ENCODE assay signal across 34 cellular contexts in genomic region chr19:30390356-30390988, GRCh38. TPM values are rescaled to one million over a fixed set of nuclear protein-coding genes. Genes with fewer than 3 reads are reported as not detected.
"Had no signal": no experiment of that assay in that cellular context is flagged by ENCODE, and none has a peak within 500 bp of the region (broad histone marks: within the 10 kb centered on the region; RNA-seq: fewer than 3 reads in every experiment).

No MANE protein-coding gene starts in this region.

- H3K27ac Mint-ChIP-seq: activated naive CD4-positive, alpha-beta T cell treated with anti-CD3 and anti-CD28 coated beads for 36 hours; activated naive CD8-positive, alpha-beta T cell treated with anti-CD3 and anti-CD28 coated beads for 36 hours; activated T-helper 1 cell treated with anti-CD3 and anti-CD28 coated beads, Interleukin-12 subunit alpha, Interleukin-12 subunit beta, Interleukin-2, Interleukin-4 antibody, amounts not matched to agents 30 ng/mL and 10 ng/mL and 1 ng/mL, durations not matched to agents 14 hours and 24 hours and 36 hours; brain; naive B cell; nephron progenitor cell; stimulated activated naive B cell treated with anti-CD40 and anti-IgM and Interleukin-4, amounts not matched to agents 10 μg/mL and 1 μg/mL and 100 μg/mL, for 72 hours; T-helper 1 cell treated with Interleukin-12 subunit alpha and Interleukin-12 subunit beta and Interleukin-4 antibody, amounts not matched to agents 30 μg/mL and 1 μg/mL, for 36 hours had no signal

- H3K27me3 ChIP-seq: adrenal gland, ascending aorta, esophagus squamous epithelium, ovary, tibial artery had no signal

- H3K9me3 Mint-ChIP-seq: activated naive CD4-positive, alpha-beta T cell treated with anti-CD3 and anti-CD28 coated beads for 36 hours; activated naive CD8-positive, alpha-beta T cell treated with anti-CD3 and anti-CD28 coated beads for 36 hours; activated T-helper 1 cell treated with anti-CD3 and anti-CD28 coated beads, Interleukin-12 subunit alpha, Interleukin-12 subunit beta, Interleukin-2, Interleukin-4 antibody, amounts not matched to agents 30 ng/mL and 10 ng/mL and 1 ng/mL, durations not matched to agents 14 hours and 24 hours and 36 hours; brain; nephron progenitor cell; T-helper 1 cell treated with Interleukin-12 subunit alpha and Interleukin-12 subunit beta and Interleukin-4 antibody, amounts not matched to agents 30 μg/mL and 1 μg/mL, for 36 hours had no signal

- H3K4me1 Mint-ChIP-seq: activated naive CD8-positive, alpha-beta T cell treated with anti-CD3 and anti-CD28 coated beads for 36 hours; naive B cell had no signal

- H3K4me3 ChIP-seq: adrenal gland, ascending aorta, cardiac muscle cell, esophagus squamous epithelium, left lung, ovary, psoas muscle, smooth muscle cell, stomach, suprapubic skin, tibial artery had no signal

- H3K4me1 ChIP-seq: ascending aorta, esophagus squamous epithelium, left lung, psoas muscle, stomach, suprapubic skin, tibial artery had no signal

- H3K9me3 ChIP-seq: adrenal gland, ascending aorta, esophagus squamous epithelium, left lung, neutrophil, ovary, psoas muscle, stomach, suprapubic skin, tibial artery had no signal

- H3K4me3 Mint-ChIP-seq: activated naive CD4-positive, alpha-beta T cell treated with anti-CD3 and anti-CD28 coated beads for 36 hours; activated naive CD8-positive, alpha-beta T cell treated with anti-CD3 and anti-CD28 coated beads for 36 hours; activated T-helper 1 cell treated with anti-CD3 and anti-CD28 coated beads, Interleukin-12 subunit alpha, Interleukin-12 subunit beta, Interleukin-2, Interleukin-4 antibody, amounts not matched to agents 30 ng/mL and 10 ng/mL and 1 ng/mL, durations not matched to agents 14 hours and 24 hours and 36 hours; brain; naive B cell; nephron progenitor cell; stimulated activated naive B cell treated with anti-CD40 and anti-IgM and Interleukin-4, amounts not matched to agents 10 μg/mL and 1 μg/mL and 100 μg/mL, for 72 hours; T-helper 1 cell treated with Interleukin-12 subunit alpha and Interleukin-12 subunit beta and Interleukin-4 antibody, amounts not matched to agents 30 μg/mL and 1 μg/mL, for 36 hours had no signal

- H3K27ac ChIP-seq: adrenal gland, ascending aorta, cardiac muscle cell, esophagus squamous epithelium, left lung, neutrophil, ovary, psoas muscle, stomach, suprapubic skin, tibial artery, VCaP had no signal

- H3K36me3 ChIP-seq: adrenal gland, ascending aorta, cardiac muscle cell, esophagus squamous epithelium, left lung, neutrophil, ovary, stomach, suprapubic skin, tibial artery had no signal

- DNase-seq: activated CD4-positive, alpha-beta T cell treated with anti-CD3 and anti-CD28 coated beads for 4 hours; activated CD4-positive, alpha-beta T cell treated with anti-CD3 and anti-CD28 coated beads, Interleukin-2, amount 50 U/mL, for 4 hours; activated CD8-positive, alpha-beta memory T cell treated with anti-CD3 and anti-CD28 coated beads, Interleukin-2, amount 50 U/mL, for 4 hours; activated effector memory CD4-positive, alpha-beta T cell treated with anti-CD3 and anti-CD28 coated beads, Interleukin-2, amount 50 U/mL, for 16 hours; activated naive CD4-positive, alpha-beta T cell treated with anti-CD3 and anti-CD28 coated beads for 36 hours; activated naive CD8-positive, alpha-beta T cell treated with anti-CD3 and anti-CD28 coated beads for 36 hours; activated T-cell treated with anti-CD3 and anti-CD28 coated beads, Interleukin-2, amount 50 U/mL, for 1 hour; adrenal gland; esophagus squamous epithelium; kidney glomerular epithelial cell; left lung; naive B cell; nephron progenitor cell; ovary; psoas muscle; stimulated activated CD4-positive, alpha-beta T cell treated with anti-CD3 and anti-CD28 coated beads, Interleukin-1b, Interleukin-23, amount 100 ng/mL, for 48 hours; stimulated activated CD4-positive, alpha-beta T cell treated with anti-CD3 and anti-CD28 coated beads, Interleukin-4, amount 100 ng/mL, for 4 hours; stimulated activated CD8-positive, alpha-beta memory T cell treated with anti-CD3 and anti-CD28 coated beads, Interleukin-4, amount 100 ng/mL, for 48 hours; stimulated activated naive B cell treated with anti-CD40 and anti-IgM and Interleukin-4, amounts not matched to agents 10 μg/mL and 1 μg/mL and 100 μg/mL, for 72 hours; stomach; T-helper 9 cell; tibial artery had no signal

- ATAC-seq: left lung; psoas muscle; stimulated activated naive B cell treated with anti-CD40 and anti-IgM and Interleukin-4, amounts not matched to agents 10 μg/mL and 1 μg/mL and 100 μg/mL, for 72 hours had no signal

- H3K4me2 ChIP-seq: smooth muscle cell had no signal

- H3K36me3 Mint-ChIP-seq: activated naive CD8-positive, alpha-beta T cell treated with anti-CD3 and anti-CD28 coated beads for 36 hours; brain; naive B cell; stimulated activated naive B cell treated with anti-CD40 and anti-IgM and Interleukin-4, amounts not matched to agents 10 μg/mL and 1 μg/mL and 100 μg/mL, for 72 hours had no signal

RNA-seq across cellular contexts. Expression of gene ZNF536, which starts 18.3 kb away (rescaled TPM):
- total RNA-seq: activated CD8-positive, alpha-beta memory T cell treated with anti-CD3 and anti-CD28 coated beads for 36 hours; activated naive CD4-positive, alpha-beta T cell treated with anti-CD3 and anti-CD28 coated beads for 36 hours; activated naive CD8-positive, alpha-beta T cell treated with anti-CD3 and anti-CD28 coated beads for 36 hours; activated T-helper 1 cell treated with anti-CD3 and anti-CD28 coated beads, Interleukin-12 subunit alpha, Interleukin-12 subunit beta, Interleukin-2, Interleukin-4 antibody, amounts not matched to agents 30 ng/mL and 10 ng/mL and 1 ng/mL, durations not matched to agents 14 hours and 24 hours and 36 hours; ascending aorta; chondrocyte; lung microvascular endothelial cell; smooth muscle cell had no signal
- polyA plus RNA-seq: smooth muscle cell had no signal
